8 cellular contexts compared by ENCODE assay signal in genomic region chr6:34235605-34236422, GRCh38. TPM values are rescaled to one million over a fixed set of nuclear protein-coding genes. Genes with fewer than 3 reads are reported as not detected.
DNase-seq lines count a peak whose midpoint lies in the region; TF ChIP-seq lines count a peak whose summit lies in the region.

No MANE protein-coding gene starts in this region.

- DNase-seq in SK-N-MC (ENCODE audit: low read depth, low spot score) (no peak), adrenal gland (peak; percentile 53 to 73 (median 63)), hepatic stellate cell (ENCODE audit: low spot score) (peak; percentile 84), NCI-H146 treated with DMSO at 0.1 percent for 48 hours (lab: John Stamatoyannopoulos, UW; ENCODE audit: unreplicated experiment) (no peak), epidermal melanocyte (ENCODE audit: insufficient read length, low spot score) (no peak)

- CTCF ChIA-PET in HEK293 (lab: Yijun Ruan, JAX): interaction anchor here (1.7 to 1.8 kb wide), 2 partner anchors 13 to 40 kb away, joined by 9 to 10 read pairs; partner anchors contain the start of gene SMIM29

- peak in 1 of 2 donors; percentile 6 for TF ChIP-seq POLR2A in adrenal gland (IDR thresholded peaks at IDR 0.05)

- peak overlapping the region; percentile 95 for H3K4me2 ChIP-seq in DOHH2 (ENCODE audit: low read length)
- H3K4me2 ChIP-seq in skeletal muscle satellite cell (ENCODE audit: low read length): peak overlapping the region; percentile 81

- H3K27me3 ChIP-seq in DOHH2 (ENCODE audit: control insufficient read depth, low read length) (no peaks in the 10 kb centered on the region), adrenal gland (no peaks in the 10 kb centered on the region), skeletal muscle satellite cell (ENCODE audit: control insufficient read depth, insufficient read depth, low read length) (no peaks in the 10 kb centered on the region)

- H3K4me3 ChIP-seq in DOHH2 (ENCODE audit: low read length) (peak overlapping the region; percentile 82), HEK293 (ENCODE audit: low read depth, low read length) (no peak overlapping the region), SK-N-MC (peak overlapping the region; percentile 77), adrenal gland (peak overlapping the region in 2 of 4 donors; percentile 43 to 79), skeletal muscle satellite cell (ENCODE audit: low read length) (no peak overlapping the region)

- H3K27ac ChIP-seq in DOHH2 (ENCODE audit: low read depth, low read length) (peak overlapping the region; percentile 86), HEK293 (ENCODE audit: extremely low read depth, low read depth, low read length) (no peak overlapping the region), SK-N-MC (no peak overlapping the region), adrenal gland (peak overlapping the region in 4 of 5 donors; percentile 46 to 87 (median 68))

- H3K36me3 ChIP-seq in DOHH2 (ENCODE audit: control insufficient read depth, low read length): peaks cover 36% of the 10 kb centered on the region
- H3K36me3 ChIP-seq in HEK293 (ENCODE audit: control insufficient read depth in 2 of 2, insufficient read depth in 1 of 2, low read length in 2 of 2): peaks cover 0 to 16% of the 10 kb centered on the region in 2 experiments; a peak in 1 of 3 replicates
- H3K36me3 ChIP-seq in SK-N-MC (ENCODE audit: insufficient read depth, low read length): peaks cover 16% of the 10 kb centered on the region
- H3K36me3 ChIP-seq in adrenal gland (replicated peaks in 1 of 2): no peaks in the 10 kb centered on the region
- H3K36me3 ChIP-seq in skeletal muscle satellite cell (ENCODE audit: insufficient read depth, low read length): peaks cover 21% of the 10 kb centered on the region

- H3K9me3 ChIP-seq in DOHH2 (ENCODE audit: control insufficient read depth, insufficient read depth, low read length) (no peaks in the 10 kb centered on the region), HEK293 (ENCODE audit: control insufficient read depth, insufficient read depth, low read depth, low read length) (no peaks in the 10 kb centered on the region), SK-N-MC (ENCODE audit: low read depth, low read length) (no peaks in the 10 kb centered on the region), adrenal gland (replicated peaks in 1 of 3) (no peaks in the 10 kb centered on the region), skeletal muscle satellite cell (replicated peaks; ENCODE audit: low read length) (no peaks in the 10 kb centered on the region)

- H3K9ac ChIP-seq in SK-N-MC (ENCODE audit: insufficient read length): peak overlapping the region; percentile 55
- no peak overlapping the region for H3K9ac ChIP-seq in skeletal muscle satellite cell (ENCODE audit: low read depth, low read length)

- peaks cover 42% of the 10 kb centered on the region for H3F3A ChIP-seq in DOHH2 (ENCODE audit: control insufficient read depth, insufficient read depth)

- intact Hi-C loops in adrenal gland (cut with DNase I): no loop called here

- peaks cover 21% of the 10 kb centered on the region; the same call in 1 of the 2 replicates for H4K20me1 ChIP-seq in DOHH2 (ENCODE audit: control insufficient read depth, insufficient read depth, low read depth, low read length)

- H3K4me1 ChIP-seq in DOHH2 (ENCODE audit: control insufficient read depth, low read length): peaks cover 40% of the 10 kb centered on the region
- H3K4me1 ChIP-seq in HEK293 (ENCODE audit: control insufficient read depth, insufficient read depth, low read length): peaks cover 6% of the 10 kb centered on the region; the same call in 1 of the 2 replicates
- peaks cover 5 to 18% of the 10 kb centered on the region in 2 donors for H3K4me1 ChIP-seq in adrenal gland (replicated peaks in 1 of 2)
- H3K4me1 ChIP-seq in skeletal muscle satellite cell (ENCODE audit: control insufficient read depth, insufficient read depth, low read length): peaks cover 36% of the 10 kb centered on the region

- H3K9me2 ChIP-seq in DOHH2 (replicated peaks; ENCODE audit: control insufficient read depth, low read length): no peaks in the 10 kb centered on the region

- TF ChIP-seq CTCF in DOHH2 (IDR thresholded peaks at IDR 0.05; ENCODE audit: low read depth, low read length, poor library complexity, severe bottlenecking): no peak
- TF ChIP-seq CTCF in HEK293 (tag by site-specific recombination; IDR thresholded peaks at IDR 0.05): no peak
- no peak for TF ChIP-seq CTCF in adrenal gland (IDR thresholded peaks at IDR 0.05)

- 27 to 59% (median 33%) methylated on average over 11 to 54 of the region's 54 CpGs for WGBS in adrenal gland, 4 donors

- POLR2A ChIA-PET in HEK293 (lab: Yijun Ruan, JAX): interaction anchor here (0.9 to 1.7 kb wide), 9 partner anchors 9 to 524 kb away, joined by 3 to 23 read pairs (median 5); partner anchors contain the start of genes NUDT3, SMIM29 and UQCC2

- peaks cover 43% of the 10 kb centered on the region for H3K79me2 ChIP-seq in DOHH2 (ENCODE audit: control insufficient read depth, low read length)

TF ChIP-seq in HEK293, 187 proteins besides CTCF, POLR2A, EP300 and RAD21:
- TF ChIP-seq SCRT2 (tag by site-specific recombination; IDR thresholded peaks at IDR 0.05) (0 out of 2 replicates have a peak, but pooled peaks have one; percentile 9), ZNF266 (tag by site-specific recombination; IDR thresholded peaks at IDR 0.05; ENCODE audit: low read depth) (no peak)

RNA-seq across cellular contexts. Expression of gene HMGA1, which starts 0.9 kb away (rescaled TPM):
- total RNA-seq in adrenal gland: 10 to 100 TPM in 6 of 8 donors, 1 to 10 TPM in 2; 3.6 to 27.0 (median 12.7) TPM
- polyA plus RNA-seq in adrenal gland: 10 to 100 TPM in 1 of 3 donors, 1 to 10 TPM in 2; 6.6 to 13.3 (median 7.1) TPM
- 401 and 436 TPM in 2 replicates for total RNA-seq in skeletal muscle satellite cell (2012; rRNA removed)

RNA-seq across cellular contexts. Expression of gene SMIM29, which starts 13.0 kb away (rescaled TPM):
- 10 to 100 TPM; 21.5 to 53.7 (median 33.2) TPM for total RNA-seq in adrenal gland
- 100 to 1,000 TPM in 2 of 3 donors, 1 to 10 TPM in 1; 9.7 to 122 (median 109) TPM for polyA plus RNA-seq in adrenal gland
- 43.2 and 49.9 TPM in 2 replicates for total RNA-seq in skeletal muscle satellite cell (2012; rRNA removed)

Comparison
In these comparisons a context has a peak if more than half of its experiments do, and no peak if none do; other contexts are left out.
1. H3K27ac ChIP-seq: peak in DOHH2 (single experiment) and adrenal gland (4 of 5); none in HEK293 (single experiment) and SK-N-MC (single experiment).
2. H3K4me3 ChIP-seq: peak in DOHH2 (single experiment) and SK-N-MC (single experiment); none in HEK293 (single experiment) and skeletal muscle satellite cell (single experiment).
3. DNase-seq: peak in adrenal gland (7 of 7) and hepatic stellate cell (single experiment); none in SK-N-MC (single experiment), NCI-H146 treated with DMSO at 0.1 percent for 48 hours (single experiment) and epidermal melanocyte (single experiment).